25 cellular contexts compared by ENCODE assay signal in the genomic region with DNA sequence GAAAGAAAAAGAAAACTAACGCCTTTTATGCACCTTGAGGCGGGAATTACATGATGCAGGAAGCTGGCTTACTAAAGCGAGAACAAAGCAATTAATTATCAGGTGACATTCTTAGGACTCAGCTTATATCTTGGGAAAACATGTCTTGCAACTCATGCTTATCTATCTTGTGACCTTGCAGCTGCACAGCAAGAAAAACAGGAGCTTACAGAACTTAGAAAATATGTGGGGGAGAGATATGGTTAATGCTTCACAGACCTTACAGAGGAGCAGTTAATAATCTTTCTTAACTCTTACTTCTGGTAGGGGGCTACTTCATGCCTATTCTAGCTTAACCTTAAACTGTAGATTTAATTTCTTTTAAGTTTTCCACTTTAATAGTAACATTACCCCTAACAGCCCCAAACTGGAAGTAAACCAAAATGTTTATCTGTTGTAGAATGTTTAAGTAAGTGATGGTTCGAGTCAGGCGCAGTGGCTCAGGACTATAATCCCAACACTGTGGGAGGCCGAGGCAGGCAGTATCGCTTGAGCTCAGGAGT. TPM values are rescaled to one million over a fixed set of nuclear protein-coding genes. Genes with fewer than 3 reads are reported as not detected.
DNase-seq lines count a peak whose midpoint lies in the region; ATAC-seq, FAIRE-seq and TF ChIP-seq lines count a peak whose summit lies in the region.
"Had no signal": no experiment of that assay in that cellular context is flagged by ENCODE, and none has a peak within 500 bp of the region (broad histone marks: within the 10 kb centered on the region; RNA-seq: fewer than 3 reads in every experiment).

No MANE protein-coding gene starts in this region.

- WGBS in pancreas, 2 donors, result 31 to 33% methylated on average over 7 of the region's 7 CpGs

- no peaks in the 10 kb centered on the region for H3K36me3 ChIP-seq in pancreas
- H3K36me3 ChIP-seq: MG63 had no signal

- FAIRE-seq in pancreas (lab: Jason Lieb, UNC), result no peak
- FAIRE-seq: GM12891 had no signal

- H3K9me3 ChIP-seq in pancreas, result no peaks in the 10 kb centered on the region
- H3K9me3 ChIP-seq: MG63 had no signal

- H3K27me3 ChIP-seq in pancreas, result no peaks in the 10 kb centered on the region
- H3K27me3 ChIP-seq: MG63 had no signal

- peaks cover 0 to 10% (median 9%) of the 10 kb centered on the region in 3 donors for H3K4me1 ChIP-seq in pancreas

- TF ChIP-seq CTCF in VCaP (conservative IDR thresholded peaks at IDR 0.05) (no peak), pancreas (IDR thresholded peaks at IDR 0.05) (no peak)

- peak; percentile 85 to 94 (median 88) for ATAC-seq in pancreas

- H3K27ac ChIP-seq in VCaP, result peak overlapping the region; percentile 28
- H3K27ac ChIP-seq in pancreas, result peak overlapping the region in 2 of 4 donors; percentile 55 to 68
- H3K27ac ChIP-seq: GM23248 had no signal

- intact Hi-C loops in pancreas (cut with DNase I), result no loop called here

- DNase-seq in CMK (ENCODE audit: low read depth) (peak; percentile 50), OCI-M1 (lab: John Stamatoyannopoulos, UW) (peak; percentile 94), pancreas (peak in 2 of 6 donors; percentile 29 to 33), NOMO-1 treated with DMSO at 0.1 percent for 48 hours (lab: John Stamatoyannopoulos, UW; ENCODE audit: unreplicated experiment) (no peak), NCI-H1092 (lab: John Stamatoyannopoulos, UW) (no peak)
- DNase-seq in activated CD4-positive, alpha-beta T cell treated with anti-CD3 and anti-CD28 coated beads for 4 hours, result no peak
- DNase-seq: Calu3; CD4-positive, CD25-positive, alpha-beta regulatory T cell; DMS153; GM23248; H9; HFFc6; MG63; NCI-H1092 treated with DMSO at 0.1 percent for 48 hours; NCI-H146; NCI-H2029 treated with DMSO at 0.1 percent for 48 hours; NCI-H524 treated with DMSO at 0.1 percent for 48 hours; NCI-H82; Right ventricle myocardium superior had no signal

- no peak overlapping the region for H3K4me3 ChIP-seq in pancreas
- H3K4me3 ChIP-seq: GM23248, MG63 had no signal

RNA-seq across cellular contexts. Expression of a gene that starts 13.2 kb away (rescaled TPM):
- total RNA-seq in pancreas, result not detected
- not detected for polyA plus RNA-seq in pancreas
- total RNA-seq: Calu3; CD4-positive, CD25-positive, alpha-beta regulatory T cell; G401; GM23248; H9; HFFc6; LHCN-M2; OCI-LY7; Right ventricle myocardium superior had no signal
- polyA plus RNA-seq: BJ; CD4-positive, CD25-positive, alpha-beta regulatory T cell; GM23248 had no signal

RNA-seq across cellular contexts. Expression of a gene that starts 38.9 kb away (rescaled TPM):
- not detected for total RNA-seq in pancreas
- polyA plus RNA-seq in pancreas, result not detected
- total RNA-seq: Calu3; CD4-positive, CD25-positive, alpha-beta regulatory T cell; G401; GM23248; H9; HFFc6; LHCN-M2; OCI-LY7; Right ventricle myocardium superior had no signal
- polyA plus RNA-seq: BJ; CD4-positive, CD25-positive, alpha-beta regulatory T cell; GM23248 had no signal

RNA-seq across cellular contexts. Expression of a gene that starts 46.0 kb away (rescaled TPM):
- not detected for total RNA-seq in pancreas
- not detected for polyA plus RNA-seq in pancreas
- total RNA-seq: Calu3; CD4-positive, CD25-positive, alpha-beta regulatory T cell; G401; GM23248; H9; HFFc6; LHCN-M2; OCI-LY7; Right ventricle myocardium superior had no signal
- polyA plus RNA-seq: BJ; CD4-positive, CD25-positive, alpha-beta regulatory T cell; GM23248 had no signal

RNA-seq across cellular contexts. Expression of a gene that starts 51.3 kb away (rescaled TPM):
- total RNA-seq in pancreas, result not detected
- polyA plus RNA-seq in pancreas, result not detected
- total RNA-seq: Calu3; CD4-positive, CD25-positive, alpha-beta regulatory T cell; G401; GM23248; H9; HFFc6; LHCN-M2; OCI-LY7; Right ventricle myocardium superior had no signal
- polyA plus RNA-seq: BJ; CD4-positive, CD25-positive, alpha-beta regulatory T cell; GM23248 had no signal

Comparison
In these comparisons a context has a peak if more than half of its experiments do, and no peak if none do; other contexts are left out.
1. DNase-seq: peak in CMK (single experiment) and OCI-M1 (single experiment); none in activated CD4-positive, alpha-beta T cell treated with anti-CD3 and anti-CD28 coated beads for 4 hours (0 of 2), NOMO-1 treated with DMSO at 0.1 percent for 48 hours (single experiment) and NCI-H1092 (single experiment).